8 cellular contexts compared by ENCODE assay signal in the genomic region with DNA sequence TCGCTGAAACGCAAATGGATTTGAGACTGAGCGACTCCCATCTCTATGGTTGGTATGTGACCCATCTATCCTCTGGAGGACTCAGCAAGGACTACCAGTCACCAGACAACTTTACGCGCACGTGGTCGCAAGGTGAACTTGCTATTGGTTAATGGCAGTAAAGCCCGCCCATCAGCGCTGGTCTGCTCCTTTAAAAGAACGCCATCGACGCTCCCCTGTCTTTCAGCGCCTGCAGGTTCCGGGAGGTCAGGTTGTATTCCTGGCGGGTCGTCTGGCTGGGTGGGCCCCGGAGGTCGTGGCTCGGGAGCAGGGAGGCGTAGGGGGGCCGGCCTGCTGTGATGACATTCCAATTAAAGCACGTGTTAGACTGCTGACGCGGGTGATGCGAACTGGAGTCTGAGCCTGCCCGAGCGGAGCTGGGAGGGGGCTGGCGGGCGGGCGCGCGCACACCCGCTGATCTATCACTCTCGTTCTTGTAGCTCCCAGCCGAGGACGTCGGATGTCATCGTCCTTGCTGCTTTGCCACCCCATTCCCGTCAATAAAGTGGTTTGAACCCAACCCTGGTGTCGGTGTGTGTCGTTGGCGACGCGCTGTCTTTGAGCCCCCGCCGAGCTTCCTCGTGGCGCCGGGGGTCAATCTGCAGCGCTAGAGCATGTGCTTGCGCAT. TPM values are rescaled to one million over a fixed set of nuclear protein-coding genes. Genes with fewer than 3 reads are reported as not detected.
DNase-seq lines count a peak whose midpoint lies in the region; ATAC-seq and TF ChIP-seq lines count a peak whose summit lies in the region.

No MANE protein-coding gene starts in this region.

- dilution Hi-C loops in IMR-90 (cut with HindIII; ENCODE audit: low sequenced_read_pairs, unreplicated experiment), result no loop called here

- no peak overlapping the region for H2BK15ac ChIP-seq in IMR-90 (ENCODE audit: low read depth, low read length)

- intact Hi-C loops in IMR-90 (cut with micrococcal nuclease) (loop anchor here (1.0 kb wide), 1 partner anchor 117 kb away; the partner anchor contains the start of gene TEX2), OCI-LY7 (cut with micrococcal nuclease; ENCODE audit: unreplicated experiment) (loop anchor here (1.0 to 10.0 kb wide), 3 partner anchors 116 to 401 kb away; partner anchors contain the start of gene STRADA)

- in situ Hi-C loops in IMR-90 (cut with MboI; ENCODE audit: low sequenced_read_pairs), result loop anchor here (5.0 kb wide), 1 partner anchor 136 kb away; no protein-coding TSS in a partner anchor

- H2AFZ ChIP-seq in IMR-90 (replicated peaks; ENCODE audit: low read length, poor library complexity), result peak overlapping the region; percentile 93
- no peak overlapping the region for H2AFZ ChIP-seq in OCI-LY7 (ENCODE audit: low read length)

- H4K5ac ChIP-seq in IMR-90 (ENCODE audit: low read depth, low read length), result peak overlapping the region; percentile 11; the same call in 1 of the 2 replicates

- DNase-seq in DMS153 treated with DMSO at 0.1 percent for 48 hours (lab: John Stamatoyannopoulos, UW; ENCODE audit: unreplicated experiment), result peak; percentile 98
- DNase-seq in IMR-90, result peak; percentile 100
- peak; percentile 100 for DNase-seq in OCI-LY7 (ENCODE audit: low spot score)
- peak; percentile 91 for DNase-seq in activated T-cell treated with anti-CD3 and anti-CD28 coated beads for 4 hours
- DNase-seq in mucosa of gallbladder (ENCODE audit: low spot score), result peak; percentile 98
- peak; percentile 86 for DNase-seq in stimulated activated CD8-positive, alpha-beta memory T cell treated with anti-CD3 and anti-CD28 coated beads, Interleukin-4, amount 100 ng/mL, for 24 hours (ENCODE audit: low read depth)

- ATAC-seq in GM21576 (IDR thresholded peaks at IDR 0.05; ENCODE audit: unreplicated experiment), result peak; percentile 94
- ATAC-seq in IMR-90 (ENCODE audit: low read depth), result peak; percentile 94

- H3K4me1 ChIP-seq in IMR-90 (ENCODE audit: control insufficient read depth, insufficient read depth, low read length), result peaks cover 5% of the 10 kb centered on the region
- peaks cover 30% of the 10 kb centered on the region for H3K4me1 ChIP-seq in OCI-LY7 (ENCODE audit: insufficient read depth, low read length, poor library complexity, severe bottlenecking)
- peaks cover 0 to 3% of the 10 kb centered on the region in 2 donors for H3K4me1 ChIP-seq in esophagus (ENCODE audit: control insufficient read depth in 2 of 2, insufficient read depth in 2 of 2, low read length in 1 of 2)

- peak overlapping the region; percentile 90 for H3K9ac ChIP-seq in IMR-90 (ENCODE audit: low read depth, low read length)

- no peak overlapping the region for H2BK20ac ChIP-seq in IMR-90 (ENCODE audit: low read depth, low read length)

- peak; percentile 99 for TF ChIP-seq POLR2A in IMR-90 (IDR thresholded peaks at IDR 0.05; ENCODE audit: low read depth, low read length)

- peak overlapping the region; percentile 22 to 78; a peak in 3 of 4 replicates for H4K8ac ChIP-seq in IMR-90 (ENCODE audit: low read depth in 2 of 2, low read length in 2 of 2)

- peak overlapping the region; percentile 97 for H3K14ac ChIP-seq in IMR-90 (replicated peaks; ENCODE audit: low read depth, low read length)

- POLR2A ChIA-PET in IMR-90 (lab: Charles Lee; ENCODE audit: unreplicated experiment) (interaction anchor here (0.5 to 1.5 kb wide), 14 partner anchors 12 to 1543 kb away, joined by 3 to 14 read pairs (median 4); no protein-coding TSS in a partner anchor), OCI-LY7 (lab: Charles Lee) (interaction anchor here (0.6 to 1.7 kb wide), 16 partner anchors 9 to 298 kb away, joined by 3 to 19 read pairs (median 5); partner anchors contain the start of gene ERN1)

- H2BK120ac ChIP-seq in IMR-90 (ENCODE audit: low read depth, low read length), result no peak overlapping the region

- peak overlapping the region; percentile 94 for H2AK5ac ChIP-seq in IMR-90 (ENCODE audit: low read depth, low read length)

- peak overlapping the region; percentile 93 for H2BK5ac ChIP-seq in IMR-90 (ENCODE audit: low read depth, low read length, poor library complexity, severe bottlenecking)

- TF ChIP-seq CTCF in IMR-90 (conservative IDR thresholded peaks at IDR 0.05; ENCODE audit: low read depth, low read length), result no peak
- peak; percentile 24; the same call in 1 of the 2 replicates for TF ChIP-seq CTCF in OCI-LY7 (conservative IDR thresholded peaks at IDR 0.05; ENCODE audit: low read length)

- WGBS in IMR-90 (ENCODE audit: extremely low coverage in 2 of 2, insufficient read length in 1 of 2), 2 experiments, result 0% methylated on average over 34 of the region's 51 CpGs; no CpG with 5 or more reads in 1 of the 2 experiments
- WGBS in esophagus, 2 donors, result 0% methylated on average over 51 of the region's 51 CpGs

- TSS peak; percentile 79 for BruUV-seq in IMR-90 (replicated peaks; lab: Mats Ljungman, UMichigan)
- no TSS peak for BruUV-seq in OCI-LY7 (replicated peaks; lab: Mats Ljungman, UMichigan)

- CTCF ChIA-PET in IMR-90 (lab: Yijun Ruan, JAX) (interaction anchor here (1.1 to 1.5 kb wide), 2 partner anchors 117 to 234 kb away, joined by 3 read pairs; partner anchors contain the start of gene CSHL1), OCI-LY7 (lab: Charles Lee; ENCODE audit: unreplicated experiment) (interaction anchor here (0.6 kb wide), 3 partner anchors 115 to 524 kb away, joined by 3 to 5 read pairs (median 5); no protein-coding TSS in a partner anchor)

- H3K18ac ChIP-seq in IMR-90 (ENCODE audit: low read depth, low read length), result peak overlapping the region; percentile 35

- H3K36me3 ChIP-seq in IMR-90 (ENCODE audit: control insufficient read depth, insufficient read depth, low read length), result peaks cover 7% of the 10 kb centered on the region; the same call in 1 of the 2 replicates
- H3K36me3 ChIP-seq in OCI-LY7 (ENCODE audit: insufficient read depth, low read length), result peaks cover 39% of the 10 kb centered on the region
- peaks cover 3 to 5% of the 10 kb centered on the region in 2 donors for H3K36me3 ChIP-seq in esophagus (ENCODE audit: control insufficient read depth in 2 of 2, insufficient read depth in 2 of 2, low read length in 1 of 2)

- H3K4me3 ChIP-seq in IMR-90 (ENCODE audit: insufficient read depth, low read depth, low read length), result peak overlapping the region; percentile 56
- H3K4me3 ChIP-seq in OCI-LY7 (ENCODE audit: low read depth, low read length, poor library complexity, severe bottlenecking), result peak overlapping the region; percentile 84
- peak overlapping the region; percentile 85 to 93 for H3K4me3 ChIP-seq in esophagus (ENCODE audit: low read depth in 1 of 2, low read length in 2 of 2)

- peak overlapping the region; percentile 74 for H3K56ac ChIP-seq in IMR-90 (ENCODE audit: extremely low read depth, insufficient read depth, low read length)

- peak overlapping the region; percentile 68 for H3K23ac ChIP-seq in IMR-90 (ENCODE audit: low read depth, low read length)

- H4K20me1 ChIP-seq in IMR-90 (ENCODE audit: insufficient read depth, low read length) (peaks cover 24% of the 10 kb centered on the region), OCI-LY7 (ENCODE audit: insufficient read depth, low read length) (no peaks in the 10 kb centered on the region)

- H3K79me2 ChIP-seq in OCI-LY7 (ENCODE audit: insufficient read depth, low read depth, low read length), result peaks cover 8% of the 10 kb centered on the region; the same call in 1 of the 2 replicates

- H2AK9ac ChIP-seq in IMR-90 (replicated peaks; ENCODE audit: low read depth, low read length, poor library complexity), result peak overlapping the region; percentile 96

- H3K4ac ChIP-seq in IMR-90 (ENCODE audit: low read depth, low read length), result peak overlapping the region; percentile 96

- peak overlapping the region; percentile 75 for H3K27ac ChIP-seq in IMR-90 (ENCODE audit: insufficient read depth, low read length)
- peak overlapping the region; percentile 93 for H3K27ac ChIP-seq in OCI-LY7 (ENCODE audit: low read depth, low read length, poor library complexity, severe bottlenecking)
- peak overlapping the region; percentile 93 to 99 for H3K27ac ChIP-seq in esophagus (ENCODE audit: low read depth in 2 of 2, low read length in 1 of 2)

- H3K4me2 ChIP-seq in IMR-90 (ENCODE audit: low read depth, low read length) (peak overlapping the region; percentile 95), OCI-LY7 (ENCODE audit: low read length) (peak overlapping the region; percentile 96)

- H3K27me3 ChIP-seq in IMR-90 (ENCODE audit: control insufficient read depth, insufficient read depth, low read length) (no peaks in the 10 kb centered on the region), esophagus (ENCODE audit: control insufficient read depth in 1 of 2, insufficient read depth in 2 of 2, low read length in 2 of 2) (no peaks in the 10 kb centered on the region)

- H3K9me2 ChIP-seq in OCI-LY7 (ENCODE audit: insufficient read depth, low read length), result no peaks in the 10 kb centered on the region

- peaks cover 11% of the 10 kb centered on the region for H3K9me1 ChIP-seq in IMR-90 (ENCODE audit: insufficient read depth, low read length)

- no peak for TF ChIP-seq RAD21 in IMR-90 (IDR thresholded peaks at IDR 0.05; ENCODE audit: low read length)

- H3K9me3 ChIP-seq in IMR-90 (ENCODE audit: control insufficient read depth, insufficient read depth, low read length) (no peaks in the 10 kb centered on the region), OCI-LY7 (ENCODE audit: low read length) (no peaks in the 10 kb centered on the region), esophagus (ENCODE audit: control insufficient read depth in 2 of 2, insufficient read depth in 1 of 2, low read depth in 1 of 2, low read length in 1 of 2) (no peaks in the 10 kb centered on the region)

- peaks cover 7 to 29% of the 10 kb centered on the region in 2 experiments; a peak in 3 of 4 replicates for H3K79me1 ChIP-seq in IMR-90 (ENCODE audit: low read depth in 1 of 2, low read length in 2 of 2)

- peak overlapping the region; percentile 65 for H4K91ac ChIP-seq in IMR-90 (ENCODE audit: insufficient read depth, low read depth, low read length)

TF ChIP-seq in IMR-90, 13 proteins besides CTCF, POLR2A, EP300 and RAD21 (continues in another document):
- TF ChIP-seq SMC3 (IDR thresholded peaks at IDR 0.05; ENCODE audit: low read depth, low read length) (no peak), BHLHE40 (IDR thresholded peaks at IDR 0.05; ENCODE audit: low read depth, low read length) (peak; percentile 66), RFX5 (IDR thresholded peaks at IDR 0.05; ENCODE audit: low read depth, low read length) (no peak), RCOR1 (IDR thresholded peaks at IDR 0.05; ENCODE audit: insufficient replicate concordance, low read length) (peak; percentile 15), MAFK (IDR thresholded peaks at IDR 0.05; ENCODE audit: low read depth, low read length) (no peak), CEBPB (IDR thresholded peaks at IDR 0.05; ENCODE audit: low read depth, low read length) (no peak), MAZ (IDR thresholded peaks at IDR 0.05; ENCODE audit: borderline replicate concordance, low read depth, low read length) (peak; percentile 73)

RNA-seq across cellular contexts. Expression of gene ERN1, which starts 15.9 kb away (rescaled TPM):
- total RNA-seq in IMR-90 (2012; rRNA removed) (2.2 and 2.7 TPM in 2 replicates), OCI-LY7 (2022) (65.6 and 70.3 TPM in 2 replicates), mucosa of gallbladder (41.6 TPM)
- polyA plus RNA-seq in IMR-90 (2012; rRNA removed) (3.7 and 4.1 TPM in 2 replicates), esophagus (1 to 10 TPM; 4.5 TPM)
- polyA plus RNA-seq in IMR-90 (2012; cell fraction: cytosol; rRNA removed), result 3.2 and 3.4 TPM in 2 replicates
- polyA plus RNA-seq in IMR-90 (2012; cell fraction: nucleus; rRNA removed; ENCODE audit: low replicate concordance), result 7.5 and 10.9 TPM in 2 replicates
- total RNA-seq in OCI-LY7 (2014; rRNA removed; shearing (Covaris generic)), result 14.7 and 22.0 TPM in 2 replicates

Comparison
In these comparisons a context has a peak if more than half of its experiments do, and no peak if none do; other contexts are left out.
1. Peak in every context shown above with its lines: DNase-seq, ATAC-seq, H3K4me3 ChIP-seq and H3K27ac ChIP-seq.